ENCODE assay signal across 1 cellular context in genomic region chr15:58361291-58361759, GRCh38.
TF ChIP-seq lines count a peak whose summit lies in the region.

No MANE protein-coding gene starts in this region.

TF ChIP-seq in HEK293, 187 proteins besides CTCF, POLR2A, EP300 and RAD21 (continued from another document and continues in another):
- TF ChIP-seq ZBTB10 (tag by site-specific recombination; IDR thresholded peaks at IDR 0.05) (no peak), ZNF211 (tag by site-specific recombination; IDR thresholded peaks at IDR 0.05; ENCODE audit: low read depth) (no peak), ZNF146 (tag by site-specific recombination; IDR thresholded peaks at IDR 0.05) (0 out of 2 replicates have a peak, but pooled peaks have one; percentile 28), ZNF18 (tag by site-specific recombination; IDR thresholded peaks at IDR 0.05) (peak; percentile 91), ZNF433 (tag by site-specific recombination; IDR thresholded peaks at IDR 0.05; ENCODE audit: low read depth) (no peak), ZBTB26 (tag by site-specific recombination; optimal IDR thresholded peaks at IDR 0.05) (no peak), OSR2 (tag by site-specific recombination; IDR thresholded peaks at IDR 0.05) (peak; percentile 94), ZNF362 (tag by site-specific recombination; IDR thresholded peaks at IDR 0.05) (peak; percentile 84), ZNF555 (tag by site-specific recombination; conservative IDR thresholded peaks at IDR 0.05) (no peak), ZFP69B (tag by site-specific recombination; IDR thresholded peaks at IDR 0.05) (no peak), ZNF335 (tag by site-specific recombination; conservative IDR thresholded peaks at IDR 0.05) (no peak), ZNF837 (tag by site-specific recombination; IDR thresholded peaks at IDR 0.05) (no peak), ZBTB48 (tag by site-specific recombination; IDR thresholded peaks at IDR 0.05) (no peak), ZNF514 (tag by site-specific recombination; IDR thresholded peaks at IDR 0.05) (no peak), ZNF423 (tag by site-specific recombination; IDR thresholded peaks at IDR 0.05) (0 out of 2 replicates have a peak, but pooled peaks have one; percentile 41), ZNF658 (tag by site-specific recombination; IDR thresholded peaks at IDR 0.05) (no peak), REST (tag by site-specific recombination; IDR thresholded peaks at IDR 0.05) (no peak), PRDM1 (tag by site-specific recombination; IDR thresholded peaks at IDR 0.05) (no peak), ZSCAN30 (tag by site-specific recombination; IDR thresholded peaks at IDR 0.05) (peak; percentile 42; the same call in 1 of the 2 replicates), ZNF449 (tag by site-specific recombination; IDR thresholded peaks at IDR 0.05) (no peak), ZBTB21 (tag by site-specific recombination; IDR thresholded peaks at IDR 0.05) (peak; percentile 91), ZNF274 (IDR thresholded peaks at IDR 0.05; ENCODE audit: low read length) (no peak), ZNF274 (tag by site-specific recombination; IDR thresholded peaks at IDR 0.05; ENCODE audit: borderline replicate concordance) (no peak), ZNF645 (tag by site-specific recombination; IDR thresholded peaks at IDR 0.05) (no peak; the same call in 1 of the 2 replicates), ZIC2 (tag by site-specific recombination; IDR thresholded peaks at IDR 0.05) (peak; percentile 96), KLF10 (tag by site-specific recombination; IDR thresholded peaks at IDR 0.05) (peak; percentile 84), ZFHX2 (tag by site-specific recombination; conservative IDR thresholded peaks at IDR 0.05) (no peak), ZNF157 (tag by site-specific recombination; IDR thresholded peaks at IDR 0.05) (no peak), ZNF48 (tag by site-specific recombination; IDR thresholded peaks at IDR 0.05) (no peak), ZNF704 (tag by site-specific recombination; IDR thresholded peaks at IDR 0.05) (no peak), ZNF354C (tag by site-specific recombination; IDR thresholded peaks at IDR 0.05; ENCODE audit: borderline replicate concordance, low read depth) (no peak), ZNF114 (tag by site-specific recombination; IDR thresholded peaks at IDR 0.05) (no peak), ZNF529 (tag by site-specific recombination; IDR thresholded peaks at IDR 0.05; ENCODE audit: insufficient replicate concordance) (peak; percentile 55), ZNF621 (tag by site-specific recombination; IDR thresholded peaks at IDR 0.05) (no peak), TSHZ1 (tag by site-specific recombination; IDR thresholded peaks at IDR 0.05; ENCODE audit: borderline replicate concordance) (peak; percentile 78; the same call in 1 of the 2 replicates), KLF17 (tag by site-specific recombination; IDR thresholded peaks at IDR 0.05) (no peak), WT1 (tag by site-specific recombination; IDR thresholded peaks at IDR 0.05) (peak; percentile 90), ZNF280C (tag by site-specific recombination; IDR thresholded peaks at IDR 0.05) (no peak), ZNF416 (tag by site-specific recombination; IDR thresholded peaks at IDR 0.05) (no peak)
